ENCODE assay signal across 2 cellular contexts in the genomic region with DNA sequence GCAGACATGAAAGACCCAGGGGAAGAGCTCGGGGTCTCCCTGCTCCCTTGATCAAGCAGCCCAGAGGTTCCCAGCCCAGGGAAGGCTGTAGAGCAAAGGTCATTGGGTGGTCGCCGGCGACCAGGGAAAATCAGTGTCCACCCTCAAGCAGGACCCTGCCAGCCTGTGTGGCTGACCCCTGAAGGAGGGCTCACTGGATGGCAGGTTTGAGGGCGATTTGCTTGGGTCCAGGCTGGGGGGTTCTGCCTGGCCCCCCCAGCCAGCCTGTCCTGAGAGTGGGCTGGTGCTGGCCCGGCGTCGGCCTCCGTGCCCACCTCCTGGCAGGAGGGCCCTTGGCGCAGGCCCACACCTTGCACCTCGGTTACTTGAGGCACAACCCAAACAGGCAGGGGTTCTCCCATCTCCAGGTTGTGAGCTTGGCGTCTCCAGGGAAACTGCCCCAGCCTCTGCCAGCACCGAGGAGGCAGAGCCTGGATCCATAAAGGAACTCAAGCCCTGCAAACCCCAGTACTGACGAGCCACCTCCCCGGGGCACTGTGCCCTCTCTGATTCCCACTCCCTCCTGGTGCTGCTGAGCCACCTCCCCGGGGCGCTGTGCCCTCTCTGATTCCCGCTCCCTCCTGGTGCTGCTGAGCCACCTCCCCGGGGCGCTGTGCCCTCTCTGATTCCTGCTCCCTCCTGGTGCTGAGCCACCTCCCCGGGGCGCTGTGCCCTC.
TF ChIP-seq lines count a peak whose summit lies in the region.

No MANE protein-coding gene starts in this region.

TF ChIP-seq in HepG2, 621 proteins besides CTCF, POLR2A, EP300 and RAD21:
- no peak for TF ChIP-seq FOXM1 (CRISPR knock-in tag; IDR thresholded peaks at IDR 0.05)
- peak; percentile 66; the same call in 1 of the 2 replicates for TF ChIP-seq ZNF768 (CRISPR knock-in tag; IDR thresholded peaks at IDR 0.05)
- TF ChIP-seq SUZ12 (IDR thresholded peaks at IDR 0.05; ENCODE audit: low read depth, low read length), result no peak

TF ChIP-seq in H1, 55 proteins besides CTCF, POLR2A, EP300 and RAD21:
- no peak for TF ChIP-seq TEAD4 (IDR thresholded peaks at IDR 0.05; ENCODE audit: low read depth, low read length)
